1 cellular context compared by ENCODE assay signal in genomic region chr5:55993628-55994501, GRCh38.
TF ChIP-seq lines count a peak whose summit lies in the region.

No MANE protein-coding gene starts in this region.

TF ChIP-seq in K562, 482 proteins besides CTCF, POLR2A, EP300 and RAD21 (continued from another document and continues in another):
- TF ChIP-seq ZNF592 (IDR thresholded peaks at IDR 0.05) = no peak
- no peak for TF ChIP-seq HOMEZ (CRISPR knock-in tag; IDR thresholded peaks at IDR 0.05)
- no peak for TF ChIP-seq SMARCA5 (IDR thresholded peaks at IDR 0.05)
- no peak for TF ChIP-seq ZNF766 (CRISPR knock-in tag; conservative IDR thresholded peaks at IDR 0.05)
- no peak for TF ChIP-seq HMG20A (CRISPR knock-in tag; conservative IDR thresholded peaks at IDR 0.05)
- TF ChIP-seq ZNF449 (CRISPR knock-in tag; IDR thresholded peaks at IDR 0.05) = no peak
- TF ChIP-seq NBN (IDR thresholded peaks at IDR 0.05; ENCODE audit: low read depth) = peak; percentile 52; the same call in 1 of the 2 replicates
- TF ChIP-seq MIER1 (IDR thresholded peaks at IDR 0.05; ENCODE audit: low read depth) = no peak
- TF ChIP-seq DLX4 (CRISPR knock-in tag; IDR thresholded peaks at IDR 0.05) = no peak
- TF ChIP-seq MBD2 (IDR thresholded peaks at IDR 0.05; ENCODE audit: borderline replicate concordance, low read depth) = no peak
- no peak for TF ChIP-seq ZNF146 (CRISPR knock-in tag; IDR thresholded peaks at IDR 0.05; ENCODE audit: unreplicated experiment)
- no peak for TF ChIP-seq CEBPG (CRISPR knock-in tag; IDR thresholded peaks at IDR 0.05)
- 0 out of 4 replicates have a peak, but pooled peaks of 1 of the 2 experiments have one; percentile 27 for TF ChIP-seq CEBPG (tag; conservative IDR thresholded peaks at IDR 0.05 in 1 of 2, IDR thresholded peaks at IDR 0.05 in 1 of 2)
- TF ChIP-seq ZNF12 (CRISPR knock-in tag; IDR thresholded peaks at IDR 0.05) = no peak
- TF ChIP-seq ATF2 (CRISPR knock-in tag; IDR thresholded peaks at IDR 0.05) = no peak
- TF ChIP-seq ZBTB26 (CRISPR knock-in tag; IDR thresholded peaks at IDR 0.05) = 0 out of 2 replicates have a peak, but pooled peaks have one; percentile 58
- TF ChIP-seq CEBPZ (IDR thresholded peaks at IDR 0.05; ENCODE audit: borderline replicate concordance, low read depth, low read length) = no peak
- no peak for TF ChIP-seq BDP1 (IDR thresholded peaks at IDR 0.05; ENCODE audit: insufficient read depth, insufficient read length)
- TF ChIP-seq ZNF165 (CRISPR knock-in tag; IDR thresholded peaks at IDR 0.05; ENCODE audit: borderline replicate concordance) = no peak
- TF ChIP-seq THRB (CRISPR knock-in tag; conservative IDR thresholded peaks at IDR 0.05) = 0 out of 2 replicates have a peak, but pooled peaks have one; percentile 69
- no peak for TF ChIP-seq NONO (IDR thresholded peaks at IDR 0.05; ENCODE audit: low read depth in 2 of 2, low read length in 1 of 2)
- TF ChIP-seq NEUROD1 (IDR thresholded peaks at IDR 0.05; ENCODE audit: borderline replicate concordance, low read depth, low read length, partially characterized antibody) = no peak
- TF ChIP-seq ADNP (tag; IDR thresholded peaks at IDR 0.05) = no peak
- TF ChIP-seq NFRKB (IDR thresholded peaks at IDR 0.05; ENCODE audit: low read depth) = 0 out of 2 replicates have a peak, but pooled peaks have one; percentile 60
- TF ChIP-seq WHSC1 (IDR thresholded peaks at IDR 0.05; ENCODE audit: low read length) = no peak
- TF ChIP-seq TAF9B (IDR thresholded peaks at IDR 0.05; ENCODE audit: partially characterized antibody) = no peak
- peak in 1 of 2 experiments; percentile 44 for TF ChIP-seq AFF1 (IDR thresholded peaks at IDR 0.05; ENCODE audit: low read depth in 1 of 2, partially characterized antibody in 2 of 2)
- TF ChIP-seq MYBL2 (IDR thresholded peaks at IDR 0.05; ENCODE audit: low read depth) = 0 out of 2 replicates have a peak, but pooled peaks have one; percentile 20
- no peak for TF ChIP-seq MYBL2 (CRISPR knock-in tag; IDR thresholded peaks at IDR 0.05; ENCODE audit: borderline replicate concordance)
